In genomic region chr19:4471400-4472173, GRCh38 we compare ENCODE assay signal across 9 cellular contexts. TPM values are rescaled to one million over a fixed set of nuclear protein-coding genes. Genes with fewer than 3 reads are reported as not detected.
DNase-seq lines count a peak whose midpoint lies in the region; ATAC-seq lines count a peak whose summit lies in the region.
"Had no signal": no experiment of that assay in that cellular context is flagged by ENCODE, and none has a peak within 500 bp of the region (broad histone marks: within the 10 kb centered on the region; RNA-seq: fewer than 3 reads in every experiment).

No MANE protein-coding gene starts in this region.

- peak; percentile 82 for ATAC-seq in HG03432 (IDR thresholded peaks at IDR 0.05; ENCODE audit: unreplicated experiment)

- H3K27ac ChIP-seq in cingulate gyrus (ENCODE audit: low read depth, low read length), result peak overlapping the region; percentile 87

- DNase-seq in AML-193 (lab: John Stamatoyannopoulos, UW), result peak; percentile 100
- peak; percentile 98 for DNase-seq in GM19238 (ENCODE audit: insufficient read length, low spot score)
- DNase-seq in NCI-H460 (ENCODE audit: extremely low read depth, low read depth), result peak; percentile 99
- DNase-seq in activated CD4-positive, alpha-beta T cell treated with anti-CD3 and anti-CD28 coated beads for 1 hour, result peak; percentile 96
- DNase-seq in kidney glomerular epithelial cell (lab: John Stamatoyannopoulos, UW), result peak; percentile 100
- peak; percentile 97 to 98 for DNase-seq in stimulated activated CD4-positive, alpha-beta T cell treated with anti-CD3 and anti-CD28 coated beads, Interleukin-15, amount 100 ng/mL, for 48 hours (ENCODE audit: low read depth in 2 of 2)

RNA-seq across cellular contexts. Expression of gene HDGFL2, which starts 0.5 kb away (rescaled TPM):
- 15.1 and 15.6 TPM in 2 replicates for total RNA-seq in NCI-H460 (2014; rRNA removed; shearing (Covaris generic))
- 27.6 and 35.0 TPM in 2 replicates for polyA plus RNA-seq in NCI-H460 (2014; cell fraction: nucleus; rRNA removed)

RNA-seq across cellular contexts. Expression of gene UBXN6, which starts 14.0 kb away (rescaled TPM):
- total RNA-seq in NCI-H460 (2014; rRNA removed; shearing (Covaris generic)), result 31.6 and 51.2 TPM in 2 replicates
- 36.0 and 39.7 TPM in 2 replicates for polyA plus RNA-seq in NCI-H460 (2014; cell fraction: nucleus; rRNA removed)

RNA-seq across cellular contexts. Expression of gene PLIN4, which starts 46.7 kb away (rescaled TPM):
- 0.02 and 0.06 TPM in 2 replicates for total RNA-seq in NCI-H460 (2014; rRNA removed; shearing (Covaris generic))
- 0.11 and 0.18 TPM in 2 replicates for polyA plus RNA-seq in NCI-H460 (2014; cell fraction: nucleus; rRNA removed)
- total RNA-seq: T-helper 1 cell treated with Interleukin-12 subunit alpha and Interleukin-12 subunit beta and Interleukin-4 antibody, amounts not matched to agents 30 ng/mL and 1 ng/mL, for 36 hours had no signal

Comparison
In these comparisons a context has a peak if more than half of its experiments do, and no peak if none do; other contexts are left out.
1. Peak in every context shown above with its lines: DNase-seq, ATAC-seq and H3K27ac ChIP-seq.